8 cellular contexts compared by ENCODE assay signal in genomic region chrX:118536687-118537461, GRCh38. TPM values are rescaled to one million over a fixed set of nuclear protein-coding genes. Genes with fewer than 3 reads are reported as not detected.
DNase-seq lines count a peak whose midpoint lies in the region; ATAC-seq and TF ChIP-seq lines count a peak whose summit lies in the region.

No MANE protein-coding gene starts in this region.

- H3K4me1 Mint-ChIP-seq in central memory CD8-positive, alpha-beta T cell, result peaks cover 45% of the 10 kb centered on the region
- peaks cover 39 to 56% of the 10 kb centered on the region in 2 donors for H3K4me1 Mint-ChIP-seq in natural killer cell

- DNase-seq in Daoy (ENCODE audit: low read depth) (peak; percentile 7), T-helper 2 cell (peak; percentile 2 to 78 (median 32)), natural killer cell (peak; percentile 29), MG63 (no peak), NCI-H1417 (lab: John Stamatoyannopoulos, UW) (no peak)
- DNase-seq in central memory CD8-positive, alpha-beta T cell (ENCODE audit: low spot score in 2 of 2), result peak; percentile 15 to 18

- no peak overlapping the region for H3K4me3 ChIP-seq in MG63

- no peaks in the 10 kb centered on the region for H3K27me3 ChIP-seq in MG63

- no peaks in the 10 kb centered on the region for H3K9me3 ChIP-seq in MG63

- H3K27me3 Mint-ChIP-seq in central memory CD8-positive, alpha-beta T cell, result no peaks in the 10 kb centered on the region
- no peaks in the 10 kb centered on the region for H3K27me3 Mint-ChIP-seq in natural killer cell (ENCODE audit: low read depth in 2 of 2)

- peak overlapping the region; percentile 57 for H3K4me3 Mint-ChIP-seq in central memory CD8-positive, alpha-beta T cell
- peak overlapping the region; percentile 74 for H3K4me3 Mint-ChIP-seq in natural killer cell

- intact Hi-C loops in natural killer cell (cut with micrococcal nuclease), result loop anchor here (2.0 kb wide), 2 partner anchors 40 to 78 kb away; no protein-coding TSS in a partner anchor

- ATAC-seq in GM19468 (IDR thresholded peaks at IDR 0.05; ENCODE audit: extremely low read depth, unreplicated experiment), result peak; percentile 34
- ATAC-seq in HG03457 (IDR thresholded peaks at IDR 0.05; ENCODE audit: unreplicated experiment), result peak; percentile 58
- ATAC-seq in central memory CD8-positive, alpha-beta T cell (replicated peaks; ENCODE audit: extremely low read depth, poor library complexity, severe bottlenecking), result peak; percentile 80
- peak; percentile 74 to 81 (median 81) for ATAC-seq in natural killer cell

- no peaks in the 10 kb centered on the region for H3K36me3 Mint-ChIP-seq in central memory CD8-positive, alpha-beta T cell (ENCODE audit: insufficient read depth)
- H3K36me3 Mint-ChIP-seq in natural killer cell, result no peaks in the 10 kb centered on the region

- no peaks in the 10 kb centered on the region for H3K36me3 ChIP-seq in MG63

- peak; percentile 33 for TF ChIP-seq CTCF in natural killer cell (IDR thresholded peaks at IDR 0.05)

- peak overlapping the region; percentile 66 for H3K27ac Mint-ChIP-seq in central memory CD8-positive, alpha-beta T cell (ENCODE audit: low read depth)
- H3K27ac Mint-ChIP-seq in natural killer cell, result peak overlapping the region; percentile 81 to 94

- H3K9me3 Mint-ChIP-seq in central memory CD8-positive, alpha-beta T cell, result no peaks in the 10 kb centered on the region
- H3K9me3 Mint-ChIP-seq in natural killer cell, result peaks cover 0 to 3% of the 10 kb centered on the region in 2 donors

RNA-seq across cellular contexts. Expression of gene DOCK11, which starts 41.3 kb away (rescaled TPM):
- 5.0 and 5.1 TPM in 2 replicates for total RNA-seq in Daoy (2014; rRNA removed; shearing (Covaris generic))
- 100 to 1,000 TPM; 108 to 130 (median 117) TPM for total RNA-seq in natural killer cell
- total RNA-seq in MG63 (2014; rRNA removed; shearing (Covaris generic); ENCODE audit: low replicate concordance), result 4.3 and 6.4 TPM in 2 replicates

Comparison
In these comparisons a context has a peak if more than half of its experiments do, and no peak if none do; other contexts are left out.
1. DNase-seq: peak in Daoy (single experiment), T-helper 2 cell (5 of 5), central memory CD8-positive, alpha-beta T cell (2 of 2) and natural killer cell (single experiment); none in MG63 (single experiment) and NCI-H1417 (0 of 3).
2. RNA of gene DOCK11, which starts 41.3 kb away (total RNA-seq): 108 to 130 TPM in natural killer cell; 4.3 to 6.4 TPM in MG63 and 5.0 to 5.1 TPM in Daoy; every median in the first group is over 10 times any median in the second.
3. Peak in every context shown above with its lines, with median percentiles within 50 percentile points of each other: ATAC-seq.